Comparison of ENCODE assay signal across 19 cellular contexts in the genomic region with DNA sequence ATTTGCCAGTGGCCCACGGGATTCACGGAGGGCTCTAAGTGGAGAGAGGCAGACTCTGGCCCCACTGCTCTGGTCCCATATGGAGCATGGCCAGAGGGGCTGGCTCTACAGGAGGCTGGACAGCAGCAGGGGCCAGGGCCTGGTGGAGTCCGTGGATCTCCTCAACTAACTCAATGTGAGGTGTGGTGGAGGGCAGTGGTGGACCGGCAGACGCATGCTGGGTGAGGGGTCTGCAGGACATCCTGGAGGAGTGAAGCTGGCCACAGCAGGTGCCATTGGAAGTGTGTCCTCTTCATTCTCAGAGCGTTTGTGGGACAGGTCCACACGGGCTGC. TPM values are rescaled to one million over a fixed set of nuclear protein-coding genes. Genes with fewer than 3 reads are reported as not detected.
DNase-seq lines count a peak whose midpoint lies in the region; ATAC-seq, FAIRE-seq and TF ChIP-seq lines count a peak whose summit lies in the region.
"Had no signal": no experiment of that assay in that cellular context is flagged by ENCODE, and none has a peak within 500 bp of the region (broad histone marks: within the 10 kb centered on the region; RNA-seq: fewer than 3 reads in every experiment).

No MANE protein-coding gene starts in this region.

- H3K9me3 Mint-ChIP-seq in activated naive CD4-positive, alpha-beta T cell treated with anti-CD3 and anti-CD28 coated beads for 36 hours = no peaks in the 10 kb centered on the region
- H3K9me3 Mint-ChIP-seq: CD8-positive, alpha-beta T cell; H9 had no signal

- no peak for FAIRE-seq in HepG2 (lab: Jason Lieb, UNC)
- FAIRE-seq: GM19239, HTR-8/SVneo had no signal

- no peaks in the 10 kb centered on the region for H3K4me1 Mint-ChIP-seq in activated naive CD4-positive, alpha-beta T cell treated with anti-CD3 and anti-CD28 coated beads for 36 hours (ENCODE audit: low read depth)
- H3K4me1 Mint-ChIP-seq: CD14-positive monocyte had no signal

- H3K79me2 ChIP-seq in HepG2 (ENCODE audit: insufficient read depth, low read length) (no peaks in the 10 kb centered on the region), osteoblast (ENCODE audit: insufficient read depth, low read length) (no peaks in the 10 kb centered on the region)

- no peak for ATAC-seq in RWPE2 (ENCODE audit: low read depth)
- no peak for ATAC-seq in HepG2
- ATAC-seq: CD8-positive, alpha-beta T cell had no signal

- DNase-seq in activated naive CD4-positive, alpha-beta T cell treated with anti-CD3 and anti-CD28 coated beads, Interleukin-2, amount 50 U/mL, for 16 hours = peak; percentile 3
- no peak for DNase-seq in activated naive CD4-positive, alpha-beta T cell treated with anti-CD3 and anti-CD28 coated beads for 36 hours
- DNase-seq in RWPE2 (ENCODE audit: low spot score) (peak; percentile 42), HepG2 (ENCODE audit: low spot score) (no peak), osteoblast (ENCODE audit: insufficient read length, low spot score, missing footprints) (peak; percentile 84), DMS79 (lab: John Stamatoyannopoulos, UW) (no peak), ureter (ENCODE audit: low spot score) (no peak), UCSD-AML1 (lab: John Stamatoyannopoulos, UW; ENCODE audit: unreplicated experiment) (no peak)
- DNase-seq: CD8-positive, alpha-beta T cell; COR-L47; GF-D8; GOT3; H9 had no signal

- no peak overlapping the region for H2AFZ ChIP-seq in HepG2 (ENCODE audit: low read length)
- H2AFZ ChIP-seq in osteoblast (ENCODE audit: low read length) = no peak overlapping the region

- TF ChIP-seq EP300 in HepG2 (IDR thresholded peaks at IDR 0.05; ENCODE audit: low read depth in 2 of 2, low read length in 2 of 2) (no peak), HepG2 (CRISPR knock-in tag; IDR thresholded peaks at IDR 0.05; ENCODE audit: borderline replicate concordance) (no peak)

- no peak overlapping the region for H3K9ac ChIP-seq in HepG2 (ENCODE audit: insufficient read depth, low read depth, low read length)

- no peak overlapping the region for H3K4me3 Mint-ChIP-seq in activated naive CD4-positive, alpha-beta T cell treated with anti-CD3 and anti-CD28 coated beads for 36 hours
- H3K4me3 Mint-ChIP-seq: CD14-positive monocyte; CD8-positive, alpha-beta T cell; H9 had no signal

- POLR2A ChIA-PET in HepG2 (lab: Yijun Ruan, JAX) = interaction anchor here (1.0 to 2.6 kb wide), 4 partner anchors 13 to 175 kb away, joined by 3 to 13 read pairs (median 6); no protein-coding TSS in a partner anchor

- H3K27ac Mint-ChIP-seq in activated naive CD4-positive, alpha-beta T cell treated with anti-CD3 and anti-CD28 coated beads for 36 hours = no peak overlapping the region
- H3K27ac Mint-ChIP-seq: CD8-positive, alpha-beta T cell; H9 had no signal

- H3K9me3 ChIP-seq in RWPE2 (ENCODE audit: severe bottlenecking) (no peaks in the 10 kb centered on the region), HepG2 (ENCODE audit: low read length) (no peaks in the 10 kb centered on the region), osteoblast (ENCODE audit: low read depth, low read length) (no peaks in the 10 kb centered on the region)

- H3K4me2 ChIP-seq in HepG2 (ENCODE audit: low read depth, low read length) (no peak overlapping the region), osteoblast (ENCODE audit: insufficient read depth, low read length) (no peak overlapping the region)

- BruUV-seq in HepG2 (replicated peaks; lab: Mats Ljungman, UMichigan) = no TSS peak

- H3K4me1 ChIP-seq in RWPE2 (ENCODE audit: insufficient read depth, poor library complexity, severe bottlenecking) (no peaks in the 10 kb centered on the region), HepG2 (ENCODE audit: insufficient read depth, low read length) (peaks cover 45% of the 10 kb centered on the region), osteoblast (ENCODE audit: insufficient read depth, low read length) (peaks cover 12% of the 10 kb centered on the region)

- H3K27me3 Mint-ChIP-seq in activated naive CD4-positive, alpha-beta T cell treated with anti-CD3 and anti-CD28 coated beads for 36 hours (ENCODE audit: low read depth) = peaks cover 3% of the 10 kb centered on the region

- 63% methylated on average over 7 of the region's 7 CpGs for WGBS in HepG2 (ENCODE audit: low lambda C conversion rate)

- CTCF ChIA-PET in activated naive CD4-positive, alpha-beta T cell treated with anti-CD3 and anti-CD28 coated beads for 36 hours (lab: Charles Lee) = interaction anchor here (1.1 to 1.9 kb wide), 2 partner anchors 28 to 88 kb away, joined by 3 to 9 read pairs; no protein-coding TSS in a partner anchor
- CTCF ChIA-PET in HepG2 (lab: Yijun Ruan, JAX; ENCODE audit: low intra/inter-chr PET ratio, low total read pairs) = interaction anchor here (0.8 to 1.2 kb wide), 2 partner anchors 87 to 155 kb away, joined by 4 to 5 read pairs; no protein-coding TSS in a partner anchor

- no peaks in the 10 kb centered on the region for H3K27me3 ChIP-seq in RWPE2 (ENCODE audit: insufficient read depth, poor library complexity, severe bottlenecking)
- H3K27me3 ChIP-seq in HepG2 (ENCODE audit: control insufficient read depth in 1 of 2, insufficient read depth in 2 of 2, low read length in 2 of 2) = peaks cover 2 to 13% of the 10 kb centered on the region in 2 experiments; a peak in 3 of 5 replicates
- H3K27me3 ChIP-seq in osteoblast (ENCODE audit: insufficient read depth, low read length) = peaks cover 6% of the 10 kb centered on the region

- no peak overlapping the region for H3K4me3 ChIP-seq in RWPE2 (ENCODE audit: severe bottlenecking)
- H3K4me3 ChIP-seq in HepG2 (replicated peaks in 1 of 3; ENCODE audit: insufficient read depth in 1 of 3, low read depth in 2 of 3, low read length in 3 of 3) = no peak overlapping the region
- no peak overlapping the region for H3K4me3 ChIP-seq in osteoblast (ENCODE audit: insufficient read depth, low read length)

- intact Hi-C loops in activated naive CD4-positive, alpha-beta T cell treated with anti-CD3 and anti-CD28 coated beads for 36 hours (cut with micrococcal nuclease) = no loop called here
- intact Hi-C loops in HepG2 (cut with micrococcal nuclease; ENCODE audit: unreplicated experiment) = no loop called here

- TF ChIP-seq POLR2A in HepG2 (IDR thresholded peaks at IDR 0.05; ENCODE audit: insufficient read depth in 1 of 2, low read depth in 2 of 2, low read length in 2 of 2) = no peak

- TF ChIP-seq CTCF in RWPE2 (IDR thresholded peaks at IDR 0.05; ENCODE audit: poor library complexity, severe bottlenecking) (no peak), HepG2 (CRISPR knock-in tag; IDR thresholded peaks at IDR 0.05) (no peak), osteoblast (IDR thresholded peaks at IDR 0.05; ENCODE audit: extremely low read depth, low read depth, low read length) (no peak)

- TF ChIP-seq RAD21 in HepG2 (CRISPR knock-in tag; IDR thresholded peaks at IDR 0.05) = no peak

- H3K36me3 ChIP-seq in RWPE2 (ENCODE audit: low read depth) (no peaks in the 10 kb centered on the region), HepG2 (replicated peaks in 1 of 2; ENCODE audit: control insufficient read depth in 1 of 2, insufficient read depth in 2 of 2, low read length in 2 of 2) (no peaks in the 10 kb centered on the region), osteoblast (ENCODE audit: insufficient read depth, low read length) (no peaks in the 10 kb centered on the region)

- no peaks in the 10 kb centered on the region for H3K36me3 Mint-ChIP-seq in activated naive CD4-positive, alpha-beta T cell treated with anti-CD3 and anti-CD28 coated beads for 36 hours (ENCODE audit: low read depth)
- H3K36me3 Mint-ChIP-seq: CD14-positive monocyte; CD8-positive, alpha-beta T cell had no signal

- H4K20me1 ChIP-seq in HepG2 (ENCODE audit: insufficient read depth, low read length) = peaks cover 3% of the 10 kb centered on the region; the same call in 1 of the 2 replicates
- no peaks in the 10 kb centered on the region for H4K20me1 ChIP-seq in osteoblast (ENCODE audit: insufficient read depth, low read length)

- H3K27ac ChIP-seq in RWPE2 (ENCODE audit: poor library complexity, severe bottlenecking) = no peak overlapping the region
- H3K27ac ChIP-seq in HepG2 (ENCODE audit: extremely low read length, insufficient read depth, low read length) = no peak overlapping the region
- H3K27ac ChIP-seq in osteoblast (ENCODE audit: low read depth, low read length) = no peak overlapping the region
- H3K27ac ChIP-seq: 22Rv1 had no signal

- in situ Hi-C loops in HepG2 (cut with HindIII; ENCODE audit: extremely low pct_ligation_motif_present, low pct_unique_long_range_greater_than_20kb) = no loop called here

RNA-seq across cellular contexts. Expression of gene IGF2, which starts 15.6 kb away (rescaled TPM):
- total RNA-seq in activated naive CD4-positive, alpha-beta T cell treated with anti-CD3 and anti-CD28 coated beads for 36 hours = under 1 TPM; 0.21 to 0.37 TPM
- 79.1 and 138 TPM in 2 replicates for total RNA-seq in HepG2 (2016; rRNA removed; fragmentation: Illumina TruSeq; extraction: Trizol)
- total RNA-seq in HepG2 (2016; cell fraction: cytosol; rRNA removed; fragmentation: Illumina TruSeq; extraction: Trizol; ENCODE audit: low read depth) = 150 and 154 TPM in 2 replicates
- total RNA-seq in HepG2 (2016; cell fraction: insoluble cytoplasmic fraction; rRNA removed; fragmentation: Illumina TruSeq; extraction: Trizol) = 71.0 and 125 TPM in 2 replicates
- total RNA-seq in HepG2 (2016; cell fraction: membrane; rRNA removed; fragmentation: Illumina TruSeq; extraction: Trizol) = 362 and 363 TPM in 2 replicates
- total RNA-seq in HepG2 (2016; cell fraction: nucleus; rRNA removed; fragmentation: Illumina TruSeq; extraction: Trizol) = 89.6 and 109 TPM in 2 replicates
- 254 and 379 TPM in 2 replicates for polyA plus RNA-seq in HepG2 (2011; rRNA removed)
- polyA plus RNA-seq in HepG2 (2011; cell fraction: cytosol; rRNA removed) = 454 and 616 TPM in 2 replicates
- polyA plus RNA-seq in HepG2 (2011; cell fraction: nucleus; rRNA removed) = 839 and 1,149 TPM in 2 replicates
- polyA plus RNA-seq in HepG2 (2012) = 4,210 and 4,559 TPM in 2 replicates
- polyA plus RNA-seq in HepG2 (2016; cell fraction: cytosol; fragmentation: Illumina TruSeq; extraction: Trizol; ENCODE audit: low read depth) = 341 and 387 TPM in 2 replicates
- polyA plus RNA-seq in HepG2 (2016; cell fraction: insoluble cytoplasmic fraction; fragmentation: Illumina TruSeq; extraction: Trizol; ENCODE audit: low read depth) = 1,191 and 1,950 TPM in 2 replicates
- polyA plus RNA-seq in HepG2 (2016; cell fraction: membrane; fragmentation: Illumina TruSeq; extraction: Trizol; ENCODE audit: low read depth) = 1,798 and 2,413 TPM in 2 replicates
- polyA plus RNA-seq in HepG2 (2016; cell fraction: nucleus; fragmentation: Illumina TruSeq; extraction: Trizol; ENCODE audit: insufficient read depth, low read depth) = 949 and 1,082 TPM in 2 replicates
- 0.19 and 781 TPM in 2 replicates for polyA minus RNA-seq in HepG2 (2011; rRNA and poly(A)+ RNA removed; ENCODE audit: low replicate concordance)
- polyA minus RNA-seq in HepG2 (2011; cell fraction: cytosol; rRNA and poly(A)+ RNA removed) = 811 and 1,353 TPM in 2 replicates
- polyA minus RNA-seq in HepG2 (2011; cell fraction: nucleus; rRNA and poly(A)+ RNA removed) = 170 and 248 TPM in 2 replicates
- total RNA-seq in osteoblast = 53.9 and 68.8 TPM in 2 replicates
- 61.1 TPM for total RNA-seq in ureter
- total RNA-seq: CD8-positive, alpha-beta T cell had no signal
- polyA plus RNA-seq: CD14-positive monocyte had no signal

RNA-seq across cellular contexts. Expression of gene INS, which starts 37.4 kb away (rescaled TPM):
- not detected for total RNA-seq in activated naive CD4-positive, alpha-beta T cell treated with anti-CD3 and anti-CD28 coated beads for 36 hours
- total RNA-seq in HepG2 (2016; rRNA removed; fragmentation: Illumina TruSeq; extraction: Trizol) = not detected in 2 replicates
- total RNA-seq in HepG2 (2016; cell fraction: cytosol; rRNA removed; fragmentation: Illumina TruSeq; extraction: Trizol; ENCODE audit: low read depth) = not detected in 2 replicates
- not detected in 2 replicates for total RNA-seq in HepG2 (2016; cell fraction: insoluble cytoplasmic fraction; rRNA removed; fragmentation: Illumina TruSeq; extraction: Trizol)
- total RNA-seq in HepG2 (2016; cell fraction: membrane; rRNA removed; fragmentation: Illumina TruSeq; extraction: Trizol) = not detected in 2 replicates
- not detected in 2 replicates for total RNA-seq in HepG2 (2016; cell fraction: nucleus; rRNA removed; fragmentation: Illumina TruSeq; extraction: Trizol)
- polyA plus RNA-seq in HepG2 (2011; rRNA removed) = not detected in 2 replicates
- polyA plus RNA-seq in HepG2 (2011; cell fraction: cytosol; rRNA removed) = not detected in 2 replicates
- not detected in 2 replicates for polyA plus RNA-seq in HepG2 (2011; cell fraction: nucleus; rRNA removed)
- polyA plus RNA-seq in HepG2 (2012) = not detected in 2 replicates
- polyA plus RNA-seq in HepG2 (2016; cell fraction: cytosol; fragmentation: Illumina TruSeq; extraction: Trizol; ENCODE audit: low read depth) = not detected in 2 replicates
- polyA plus RNA-seq in HepG2 (2016; cell fraction: insoluble cytoplasmic fraction; fragmentation: Illumina TruSeq; extraction: Trizol; ENCODE audit: low read depth) = not detected in 2 replicates
- polyA plus RNA-seq in HepG2 (2016; cell fraction: membrane; fragmentation: Illumina TruSeq; extraction: Trizol; ENCODE audit: low read depth) = not detected in 2 replicates
- not detected in 2 replicates for polyA plus RNA-seq in HepG2 (2016; cell fraction: nucleus; fragmentation: Illumina TruSeq; extraction: Trizol; ENCODE audit: insufficient read depth, low read depth)
- not detected in 2 replicates for polyA minus RNA-seq in HepG2 (2011; rRNA and poly(A)+ RNA removed; ENCODE audit: low replicate concordance)
- not detected in 2 replicates for polyA minus RNA-seq in HepG2 (2011; cell fraction: cytosol; rRNA and poly(A)+ RNA removed)
- not detected in 2 replicates for polyA minus RNA-seq in HepG2 (2011; cell fraction: nucleus; rRNA and poly(A)+ RNA removed)
- total RNA-seq in osteoblast = not detected in 2 replicates
- not detected for total RNA-seq in ureter
- total RNA-seq: A673; CD8-positive, alpha-beta T cell; H9 had no signal
- polyA plus RNA-seq: BJ, CD14-positive monocyte had no signal

RNA-seq across cellular contexts. Expression of gene TH, which starts 48.0 kb away (rescaled TPM):
- total RNA-seq in activated naive CD4-positive, alpha-beta T cell treated with anti-CD3 and anti-CD28 coated beads for 36 hours = not detected
- total RNA-seq in HepG2 (2016; rRNA removed; fragmentation: Illumina TruSeq; extraction: Trizol) (not detected in 2 replicates), osteoblast (under 0.01 TPM in 1 of 2 replicates, not detected in the other), ureter (4.3 TPM)
- not detected in 2 replicates for total RNA-seq in HepG2 (2016; cell fraction: cytosol; rRNA removed; fragmentation: Illumina TruSeq; extraction: Trizol; ENCODE audit: low read depth)
- total RNA-seq in HepG2 (2016; cell fraction: insoluble cytoplasmic fraction; rRNA removed; fragmentation: Illumina TruSeq; extraction: Trizol) = not detected in 2 replicates
- not detected in 2 replicates for total RNA-seq in HepG2 (2016; cell fraction: membrane; rRNA removed; fragmentation: Illumina TruSeq; extraction: Trizol)
- total RNA-seq in HepG2 (2016; cell fraction: nucleus; rRNA removed; fragmentation: Illumina TruSeq; extraction: Trizol) = not detected in 2 replicates
- 0.36 and 0.42 TPM in 2 replicates for polyA plus RNA-seq in HepG2 (2011; rRNA removed)
- 0.08 and 0.15 TPM in 2 replicates for polyA plus RNA-seq in HepG2 (2011; cell fraction: cytosol; rRNA removed)
- polyA plus RNA-seq in HepG2 (2011; cell fraction: nucleus; rRNA removed) = 3.1 and 4.3 TPM in 2 replicates
- not detected in 2 replicates for polyA plus RNA-seq in HepG2 (2012)
- not detected in 2 replicates for polyA plus RNA-seq in HepG2 (2016; cell fraction: cytosol; fragmentation: Illumina TruSeq; extraction: Trizol; ENCODE audit: low read depth)
- not detected in 2 replicates for polyA plus RNA-seq in HepG2 (2016; cell fraction: insoluble cytoplasmic fraction; fragmentation: Illumina TruSeq; extraction: Trizol; ENCODE audit: low read depth)
- polyA plus RNA-seq in HepG2 (2016; cell fraction: membrane; fragmentation: Illumina TruSeq; extraction: Trizol; ENCODE audit: low read depth) = not detected in 2 replicates
- polyA plus RNA-seq in HepG2 (2016; cell fraction: nucleus; fragmentation: Illumina TruSeq; extraction: Trizol; ENCODE audit: insufficient read depth, low read depth) = not detected in 2 replicates
- polyA minus RNA-seq in HepG2 (2011; rRNA and poly(A)+ RNA removed; ENCODE audit: low replicate concordance) = not detected in 2 replicates
- not detected in 2 replicates for polyA minus RNA-seq in HepG2 (2011; cell fraction: cytosol; rRNA and poly(A)+ RNA removed)
- not detected in 2 replicates for polyA minus RNA-seq in HepG2 (2011; cell fraction: nucleus; rRNA and poly(A)+ RNA removed)
- total RNA-seq: A673; CD8-positive, alpha-beta T cell; H9 had no signal
- polyA plus RNA-seq: BJ, CD14-positive monocyte had no signal

Comparison
In these comparisons a context has a peak if more than half of its experiments do, and no peak if none do; other contexts are left out.
1. DNase-seq: peak in activated naive CD4-positive, alpha-beta T cell treated with anti-CD3 and anti-CD28 coated beads, Interleukin-2, amount 50 U/mL, for 16 hours (single experiment), RWPE2 (single experiment) and osteoblast (single experiment); none in activated naive CD4-positive, alpha-beta T cell treated with anti-CD3 and anti-CD28 coated beads for 36 hours (single experiment), HepG2 (single experiment), DMS79 (single experiment), ureter (single experiment) and UCSD-AML1 (single experiment).
2. RNA of gene IGF2, which starts 15.6 kb away (total RNA-seq): 71.0 to 363 TPM in HepG2, 53.9 to 68.8 TPM in osteoblast and 61.1 TPM in ureter (single experiment); 0.21 to 0.37 TPM in activated naive CD4-positive, alpha-beta T cell treated with anti-CD3 and anti-CD28 coated beads for 36 hours; every median in the first group is over 10 times any median in the second.